ENCODE assay signal across 21 cellular contexts in the genomic region with DNA sequence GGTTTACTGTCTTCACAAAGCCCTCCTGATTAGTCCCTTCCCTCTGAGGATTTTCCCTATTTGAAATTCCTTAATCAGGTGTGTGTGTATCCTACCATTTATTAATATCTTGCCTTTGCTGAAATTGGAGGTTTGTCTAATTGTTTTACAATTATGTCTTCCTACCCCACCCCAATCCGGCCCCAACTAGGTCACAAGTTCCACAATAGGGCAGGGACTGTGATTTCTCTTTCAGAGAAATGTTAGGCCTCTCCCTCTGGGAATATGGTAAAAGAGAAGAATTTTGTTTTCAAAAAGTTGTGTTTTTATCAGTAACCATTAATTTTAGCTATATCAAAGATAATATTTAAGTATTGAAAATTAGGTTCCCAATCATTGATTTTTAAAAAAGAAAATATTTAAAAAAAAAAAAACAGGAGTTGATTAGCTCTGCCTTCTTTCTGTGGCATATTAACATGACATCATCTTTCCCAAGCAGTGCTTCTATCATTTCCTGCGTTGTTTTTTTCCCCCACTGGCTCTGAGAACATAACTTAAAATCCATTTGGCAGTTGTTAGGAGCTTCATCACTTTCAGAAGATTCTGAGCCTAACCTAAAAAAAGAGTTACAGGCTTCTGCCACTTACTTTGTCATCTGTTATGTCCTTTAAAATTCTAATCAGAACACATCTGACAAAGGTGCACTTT. TPM values are rescaled to one million over a fixed set of nuclear protein-coding genes. Genes with fewer than 3 reads are reported as not detected.
DNase-seq lines count a peak whose midpoint lies in the region; ATAC-seq, FAIRE-seq and TF ChIP-seq lines count a peak whose summit lies in the region.
"Had no signal": no experiment of that assay in that cellular context is flagged by ENCODE, and none has a peak within 500 bp of the region (broad histone marks: within the 10 kb centered on the region; RNA-seq: fewer than 3 reads in every experiment).

No MANE protein-coding gene starts in this region.

- H4K20me1 ChIP-seq in GM23248 (ENCODE audit: insufficient read depth) (no peaks in the 10 kb centered on the region), astrocyte (ENCODE audit: insufficient read depth, low read length) (no peaks in the 10 kb centered on the region)

- H3K4me2 ChIP-seq in GM23248 (ENCODE audit: unreplicated experiment) (no peak overlapping the region), astrocyte (ENCODE audit: low read length) (no peak overlapping the region)
- H3K4me2 ChIP-seq: PC-9 had no signal

- no peak for FAIRE-seq in astrocyte (lab: Jason Lieb, UNC)
- FAIRE-seq: G401.6, keratinocyte, urothelium cell line had no signal

- H3K4me1 ChIP-seq in GM23248 (ENCODE audit: insufficient read depth) (peaks cover 21% of the 10 kb centered on the region), astrocyte (ENCODE audit: insufficient read depth, low read length) (no peaks in the 10 kb centered on the region)

- in situ Hi-C loops in GM23248 (cut with MboI) = no loop called here

- peak; percentile 58 for DNase-seq in GM23248
- peak; percentile 22 for DNase-seq in astrocyte (ENCODE audit: low read depth)
- DNase-seq in Right ventricle myocardium superior = no peak
- DNase-seq in progenitor cell of endocrine pancreas (ENCODE audit: low spot score, unreplicated experiment) = no peak
- no peak for DNase-seq in medulla oblongata (ENCODE audit: extremely low spot score)
- DNase-seq in stimulated activated naive B cell treated with anti-CD40 and anti-IgM and Interleukin-4, amounts not matched to agents 10 μg/mL and 1 μg/mL and 100 μg/mL, for 72 hours = no peak
- DNase-seq in GM10266 (ENCODE audit: extremely low spot score) = no peak
- DNase-seq: activated CD4-positive, alpha-beta T cell treated with anti-CD3 and anti-CD28 coated beads, Interleukin-2, amount 10 ng/mL, durations not matched to agents 7 days and 5 days; dorsolateral prefrontal cortex; Kasumi-1; NCI-H1694; NCI-H524 treated with DMSO at 0.1 percent for 48 hours; PC-9; stimulated activated CD4-positive, alpha-beta T cell treated with anti-CD3 and anti-CD28 coated beads, Interleukin-4, amount 100 ng/mL, for 4 hours; T-helper 2 cell had no signal

- no peaks in the 10 kb centered on the region for H3K9me2 ChIP-seq in GM23248 (ENCODE audit: insufficient read depth)

- H3K4me1 Mint-ChIP-seq in astrocyte (ENCODE audit: low read depth, unreplicated experiment) (peaks cover 33% of the 10 kb centered on the region), progenitor cell of endocrine pancreas (ENCODE audit: low read depth) (peaks cover 13% of the 10 kb centered on the region)
- H3K4me1 Mint-ChIP-seq in stimulated activated naive B cell treated with anti-CD40 and anti-IgM and Interleukin-4, amounts not matched to agents 10 μg/mL and 1 μg/mL and 100 μg/mL, for 72 hours = peaks cover 24 to 42% of the 10 kb centered on the region in 2 donors

- 11 to 15% methylated on average over 2 of the region's 2 CpGs for WGBS in GM23248 (ENCODE audit: low coverage in 1 of 2, low lambda C conversion rate in 2 of 2, missing lambda C conversion rate in 2 of 2), 2 experiments

- H3K79me2 ChIP-seq in GM23248 (ENCODE audit: insufficient read depth) (peaks cover 68% of the 10 kb centered on the region), astrocyte (ENCODE audit: insufficient read depth, low read length) (peaks cover 11% of the 10 kb centered on the region)

- no peak for TF ChIP-seq CTCF in astrocyte (IDR thresholded peaks at IDR 0.05; ENCODE audit: insufficient read depth, low read depth, low read length)
- TF ChIP-seq CTCF in progenitor cell of endocrine pancreas (IDR thresholded peaks at IDR 0.05; ENCODE audit: unreplicated experiment) = no peak
- TF ChIP-seq CTCF in GM10266 (IDR thresholded peaks at IDR 0.05; ENCODE audit: control insufficient read depth, insufficient read depth, low read depth, missing control alignments) = no peak

- H3K4me3 Mint-ChIP-seq in astrocyte (ENCODE audit: unreplicated experiment) (no peak overlapping the region), progenitor cell of endocrine pancreas (ENCODE audit: low read depth) (no peak overlapping the region)
- no peak overlapping the region for H3K4me3 Mint-ChIP-seq in stimulated activated naive B cell treated with anti-CD40 and anti-IgM and Interleukin-4, amounts not matched to agents 10 μg/mL and 1 μg/mL and 100 μg/mL, for 72 hours
- H3K4me3 Mint-ChIP-seq: activated CD4-positive, alpha-beta T cell treated with anti-CD3 and anti-CD28 coated beads, Interleukin-2, amount 10 ng/mL, durations not matched to agents 7 days and 5 days; CD14-positive monocyte; stimulated activated memory B cell treated with anti-CD40 and anti-IgM and Interleukin-4, amounts not matched to agents 10 μg/mL and 1 μg/mL and 100 μg/mL, for 72 hours had no signal

- H3K27me3 Mint-ChIP-seq in astrocyte (ENCODE audit: low read depth, unreplicated experiment) (no peaks in the 10 kb centered on the region), progenitor cell of endocrine pancreas (no peaks in the 10 kb centered on the region)
- H3K27me3 Mint-ChIP-seq in stimulated activated naive B cell treated with anti-CD40 and anti-IgM and Interleukin-4, amounts not matched to agents 10 μg/mL and 1 μg/mL and 100 μg/mL, for 72 hours = no peaks in the 10 kb centered on the region
- H3K27me3 Mint-ChIP-seq: activated CD4-positive, alpha-beta T cell treated with anti-CD3 and anti-CD28 coated beads, Interleukin-2, amount 10 ng/mL, durations not matched to agents 7 days and 5 days; stimulated activated memory B cell treated with anti-CD40 and anti-IgM and Interleukin-4, amounts not matched to agents 10 μg/mL and 1 μg/mL and 100 μg/mL, for 72 hours had no signal

- no peaks in the 10 kb centered on the region for H3K9me3 ChIP-seq in GM23248 (ENCODE audit: low read depth)
- H3K9me3 ChIP-seq in astrocyte (ENCODE audit: insufficient read depth, low read depth, low read length) = no peaks in the 10 kb centered on the region

- peak overlapping the region; percentile 57 for H2AFZ ChIP-seq in GM23248
- no peak overlapping the region for H2AFZ ChIP-seq in astrocyte (ENCODE audit: low read depth, low read length)
- H2AFZ ChIP-seq: PC-9 had no signal

- H3K36me3 Mint-ChIP-seq in astrocyte (ENCODE audit: low read depth, unreplicated experiment) (no peaks in the 10 kb centered on the region), progenitor cell of endocrine pancreas (ENCODE audit: insufficient read depth) (peaks cover 24% of the 10 kb centered on the region)
- H3K36me3 Mint-ChIP-seq in stimulated activated naive B cell treated with anti-CD40 and anti-IgM and Interleukin-4, amounts not matched to agents 10 μg/mL and 1 μg/mL and 100 μg/mL, for 72 hours = peaks cover 25 to 42% of the 10 kb centered on the region in 2 donors

- H3K9ac ChIP-seq in GM23248 (peak overlapping the region; percentile 24; the same call in 1 of the 2 replicates), astrocyte (ENCODE audit: low read length) (peak overlapping the region; percentile 25)

- H3F3A ChIP-seq in GM23248 (ENCODE audit: insufficient read depth) = no peaks in the 10 kb centered on the region; the same call in 1 of the 2 replicates

- H3K27ac Mint-ChIP-seq in astrocyte (ENCODE audit: unreplicated experiment) (peak overlapping the region; percentile 48), progenitor cell of endocrine pancreas (peak overlapping the region; percentile 40)
- H3K27ac Mint-ChIP-seq in stimulated activated naive B cell treated with anti-CD40 and anti-IgM and Interleukin-4, amounts not matched to agents 10 μg/mL and 1 μg/mL and 100 μg/mL, for 72 hours = no peak overlapping the region
- H3K27ac Mint-ChIP-seq: activated CD4-positive, alpha-beta T cell treated with anti-CD3 and anti-CD28 coated beads, Interleukin-2, amount 10 ng/mL, durations not matched to agents 7 days and 5 days; CD14-positive monocyte; stimulated activated memory B cell treated with anti-CD40 and anti-IgM and Interleukin-4, amounts not matched to agents 10 μg/mL and 1 μg/mL and 100 μg/mL, for 72 hours had no signal

- ATAC-seq in Right ventricle myocardium superior (ENCODE audit: poor library complexity) (peak; percentile 55), GM19467 (IDR thresholded peaks at IDR 0.05; ENCODE audit: unreplicated experiment) (no peak)
- no peak for ATAC-seq in stimulated activated naive B cell treated with anti-CD40 and anti-IgM and Interleukin-4, amounts not matched to agents 10 μg/mL and 1 μg/mL and 100 μg/mL, for 72 hours (replicated peaks)
- ATAC-seq: stimulated activated memory B cell treated with anti-CD40 and anti-IgM and Interleukin-4, amounts not matched to agents 10 μg/mL and 1 μg/mL and 100 μg/mL, for 72 hours had no signal

- H3K36me3 ChIP-seq in GM23248 (ENCODE audit: low read depth) = no peaks in the 10 kb centered on the region
- no peaks in the 10 kb centered on the region for H3K36me3 ChIP-seq in astrocyte (ENCODE audit: insufficient read depth, low read length)

- intact Hi-C loops in Right ventricle myocardium superior (cut with DNase I) = no loop called here

- H3K27me3 ChIP-seq in GM23248 (replicated peaks; ENCODE audit: insufficient read depth) (no peaks in the 10 kb centered on the region), astrocyte (ENCODE audit: insufficient read depth, low read length) (no peaks in the 10 kb centered on the region)
- H3K27me3 ChIP-seq: dorsolateral prefrontal cortex had no signal

- H3K27ac ChIP-seq in GM23248 = 0 out of 2 replicates have a peak overlapping the region, but pooled peaks have one; percentile 12
- H3K27ac ChIP-seq in astrocyte (ENCODE audit: low read depth, low read length) = no peak overlapping the region
- H3K27ac ChIP-seq: dorsolateral prefrontal cortex, PC-9 had no signal

- peaks cover 11% of the 10 kb centered on the region for H3K9me3 Mint-ChIP-seq in astrocyte (ENCODE audit: unreplicated experiment)
- H3K9me3 Mint-ChIP-seq in progenitor cell of endocrine pancreas (ENCODE audit: low read depth) = peaks cover 20% of the 10 kb centered on the region
- peaks cover 5 to 8% of the 10 kb centered on the region in 2 donors for H3K9me3 Mint-ChIP-seq in stimulated activated naive B cell treated with anti-CD40 and anti-IgM and Interleukin-4, amounts not matched to agents 10 μg/mL and 1 μg/mL and 100 μg/mL, for 72 hours

- no peak overlapping the region for H3K4me3 ChIP-seq in GM23248
- H3K4me3 ChIP-seq in astrocyte (ENCODE audit: insufficient read depth, low read depth, low read length) = no peak overlapping the region
- H3K4me3 ChIP-seq: dorsolateral prefrontal cortex, PC-9 had no signal

RNA-seq across cellular contexts. Expression of a gene that starts 36.1 kb away (rescaled TPM):
- total RNA-seq in GM23248 (2014; rRNA removed; shearing (Covaris generic)) = 7.8 and 13.1 TPM in 2 replicates
- 14.0 and 14.1 TPM in 2 replicates for polyA plus RNA-seq in GM23248 (2016; fragmentation: Nextera tagmentation; extraction: Ambion mirVana)
- 8.2 and 8.4 TPM in 2 replicates for total RNA-seq in astrocyte
- total RNA-seq in Right ventricle myocardium superior = 9.9 TPM
- total RNA-seq in progenitor cell of endocrine pancreas = 24.4 and 26.4 TPM in 2 replicates

Comparison
In these comparisons a context has a peak if more than half of its experiments do, and no peak if none do; other contexts are left out.
1. DNase-seq: peak in GM23248 (single experiment) and astrocyte (single experiment); none in Right ventricle myocardium superior (single experiment), progenitor cell of endocrine pancreas (single experiment), medulla oblongata (single experiment), stimulated activated naive B cell treated with anti-CD40 and anti-IgM and Interleukin-4, amounts not matched to agents 10 μg/mL and 1 μg/mL and 100 μg/mL, for 72 hours (single experiment) and GM10266 (single experiment).